Comparison of ENCODE assay signal across 15 cellular contexts in the genomic region with DNA sequence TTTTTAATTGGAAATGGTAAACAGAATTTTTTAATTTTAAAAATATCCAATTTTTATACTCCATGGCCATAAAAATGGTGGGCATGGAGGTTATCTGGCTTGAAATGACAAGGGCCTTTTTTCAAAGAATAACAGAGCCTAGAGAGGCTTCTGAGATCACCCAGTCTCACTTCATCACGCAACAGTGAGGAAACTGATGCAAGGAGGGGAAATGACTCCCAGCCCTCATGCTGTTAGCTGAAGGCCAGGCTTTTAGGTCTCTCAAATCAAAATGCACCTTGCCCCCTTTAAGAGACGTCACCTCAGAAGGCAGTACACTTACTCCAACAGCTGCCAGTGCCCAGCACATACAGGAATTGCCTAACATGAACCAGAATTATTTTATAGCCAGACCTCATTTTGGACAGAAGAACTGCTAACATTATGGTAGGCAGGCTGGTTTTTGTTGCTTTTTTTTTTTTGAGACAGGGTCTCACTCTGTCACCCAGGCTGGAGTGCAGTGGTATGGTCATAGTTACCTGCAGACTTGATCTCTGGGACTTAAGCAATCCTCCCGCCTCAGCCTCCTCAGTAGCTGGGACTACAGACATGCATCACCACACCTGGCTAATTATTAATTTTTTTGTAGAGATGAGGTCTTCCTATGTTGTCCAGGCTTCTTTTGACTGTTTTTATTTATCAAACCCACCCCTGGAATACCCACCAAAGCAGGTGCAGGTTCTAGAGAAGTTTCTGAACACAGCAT. TPM values are rescaled to one million over a fixed set of nuclear protein-coding genes. Genes with fewer than 3 reads are reported as not detected.
A peak's percentile ranks its signal among the peaks of the same experiment; 100 is the strongest.
DNase-seq lines count a peak whose midpoint lies in the region; ATAC-seq and TF ChIP-seq lines count a peak whose summit lies in the region.
"Had no signal": no experiment of that assay in that cellular context is flagged by ENCODE, and none has a peak within 500 bp of the region (broad histone marks: within the 10 kb centered on the region; RNA-seq: fewer than 3 reads in every experiment).

No MANE protein-coding gene starts in this region.

- in situ Hi-C loops in ACHN (cut with HindIII; ENCODE audit: low pct_ligation_motif_present, low pct_unique_long_range_greater_than_20kb, low sequenced_read_pairs), result no loop called here
- in situ Hi-C loops in mammary epithelial cell (cut with MboI; ENCODE audit: low sequenced_read_pairs in 2 of 2), result no loop called here

- H4K20me1 ChIP-seq in mammary epithelial cell (ENCODE audit: insufficient read depth, low read length), result no peaks in the 10 kb centered on the region

- BruUV-seq in mammary epithelial cell (replicated peaks; lab: Mats Ljungman, UMichigan), result no TSS peak

- WGBS in heart right ventricle, 2 donors, result 88 to 97% methylated on average over 3 of the region's 3 CpGs
- WGBS in mammary epithelial cell (ENCODE audit: low coverage, missing lambda C conversion rate), result 88% methylated on average over 3 of the region's 3 CpGs

- H3K27me3 ChIP-seq in heart right ventricle (no peaks in the 10 kb centered on the region), mammary epithelial cell (ENCODE audit: insufficient read depth, low read length) (no peaks in the 10 kb centered on the region)

- CTCF ChIA-PET in mammary epithelial cell (lab: Charles Lee; ENCODE audit: low non-redundant PET), result no interaction called here

- ATAC-seq in heart right ventricle, result no peak
- ATAC-seq in HG03025 (IDR thresholded peaks at IDR 0.05; ENCODE audit: low FRiP score, unreplicated experiment), result no peak

- no peak overlapping the region for H2AFZ ChIP-seq in mammary epithelial cell (ENCODE audit: low read depth, low read length)

- dilution Hi-C loops in mammary epithelial cell (cut with HindIII; ENCODE audit: low sequenced_read_pairs), result no loop called here

- H3K4me2 ChIP-seq in mammary epithelial cell (ENCODE audit: insufficient read depth, low read depth, low read length), result no peak overlapping the region

- peak; percentile 62 for DNase-seq in ACHN
- peak; percentile 92 for DNase-seq in GF-D8 (lab: John Stamatoyannopoulos, UW)
- DNase-seq in SKM-1 treated with dmso at 0.1 percent for 144 hours (lab: John Stamatoyannopoulos, UW; ENCODE audit: unreplicated experiment), result peak; percentile 72
- no peak for DNase-seq in epithelial cell of prostate (ENCODE audit: low read depth, low spot score)
- DNase-seq in foreskin melanocyte, result no peak
- no peak for DNase-seq in heart right ventricle
- no peak for DNase-seq in mammary epithelial cell
- DNase-seq: DMS 273 treated with DMSO at 0.1 percent for 48 hours, naive B cell, NCI-H1417 had no signal

- H3K4me3 ChIP-seq in heart right ventricle (no peak overlapping the region), mammary epithelial cell (replicated peaks in 1 of 3; ENCODE audit: insufficient read depth in 1 of 3, low read depth in 2 of 3, low read length in 3 of 3) (no peak overlapping the region)

- H3K79me2 ChIP-seq in mammary epithelial cell (ENCODE audit: insufficient read depth, low read length), result peaks cover 79% of the 10 kb centered on the region

- H3K36me3 ChIP-seq in heart right ventricle, result peaks cover 0 to 93% (median 2%) of the 10 kb centered on the region in 9 donors
- peaks cover 4% of the 10 kb centered on the region for H3K36me3 ChIP-seq in mammary epithelial cell (ENCODE audit: insufficient read depth, low read length)

- H3K4me1 ChIP-seq in heart right ventricle, result peaks cover 4 to 20% (median 15%) of the 10 kb centered on the region in 9 donors
- no peaks in the 10 kb centered on the region for H3K4me1 ChIP-seq in mammary epithelial cell (ENCODE audit: insufficient read depth, low read length)

- H3K9ac ChIP-seq in mammary epithelial cell (ENCODE audit: insufficient read depth, low read length), result no peak overlapping the region

- H3K27ac ChIP-seq in epithelial cell of prostate (peak overlapping the region; percentile 50), heart right ventricle (no peak overlapping the region), mammary epithelial cell (ENCODE audit: insufficient read depth, low read depth, low read length) (no peak overlapping the region)

- no peak for TF ChIP-seq CTCF in heart right ventricle (IDR thresholded peaks at IDR 0.05)
- no peak for TF ChIP-seq CTCF in mammary epithelial cell (conservative IDR thresholded peaks at IDR 0.05 in 1 of 2, IDR thresholded peaks at IDR 0.05 in 1 of 2; ENCODE audit: extremely low read depth in 1 of 2, insufficient read depth in 1 of 2, low read depth in 1 of 2, low read length in 2 of 2)

- no peaks in the 10 kb centered on the region for H3K9me3 ChIP-seq in heart right ventricle
- H3K9me3 ChIP-seq in mammary epithelial cell (replicated peaks; ENCODE audit: insufficient read depth, low read length), result no peaks in the 10 kb centered on the region

- intact Hi-C loops in heart right ventricle (cut with DNase I), result loop anchor here in 1 of 10 donors (10.0 kb wide), 1 partner anchor 58 kb away; no protein-coding TSS in a partner anchor
- intact Hi-C loops in mammary epithelial cell (cut with micrococcal nuclease), result no loop called here

RNA-seq across cellular contexts. Expression of a gene that starts 9.1 kb away (rescaled TPM):
- total RNA-seq in heart right ventricle (1 to 10 TPM in 9 of 10 donors, under 1 TPM in 1; 0.96 to 8.2 (median 4.1) TPM), mammary epithelial cell (10 to 100 TPM; 23.5 to 30.5 TPM)
- polyA plus RNA-seq in heart right ventricle (1 to 10 TPM; 2.5 to 4.0 TPM), mammary epithelial cell (14.6 TPM)
- 25.0 TPM for polyA minus RNA-seq in mammary epithelial cell

RNA-seq across cellular contexts. Expression of a gene that starts 48.4 kb away (rescaled TPM):
- total RNA-seq in heart right ventricle (10 to 100 TPM; 26.7 to 35.4 (median 29.7) TPM), mammary epithelial cell (10 to 100 TPM; 16.8 to 38.2 TPM)
- polyA plus RNA-seq in heart right ventricle (10 to 100 TPM; 15.9 to 24.0 TPM), mammary epithelial cell (27.4 TPM)
- 29.5 TPM for polyA minus RNA-seq in mammary epithelial cell

RNA-seq across cellular contexts. Expression of a gene that starts 51.9 kb away (rescaled TPM):
- total RNA-seq in heart right ventricle, result not detected
- under 1 TPM in 1 of 2 donors, not detected in 1; 0.13 TPM for polyA plus RNA-seq in heart right ventricle
- total RNA-seq in mammary epithelial cell, result not detected
- polyA plus RNA-seq in mammary epithelial cell, result not detected
- not detected for polyA minus RNA-seq in mammary epithelial cell
- total RNA-seq: activated CD8-positive, alpha-beta memory T cell treated with anti-CD3 and anti-CD28 coated beads for 36 hours; H4; RPMI7951; urinary bladder had no signal
- polyA plus RNA-seq: urinary bladder had no signal

Comparison
In these comparisons a context has a peak if more than half of its experiments do, and no peak if none do; other contexts are left out.
1. DNase-seq: peak in ACHN (single experiment), GF-D8 (single experiment) and SKM-1 treated with dmso at 0.1 percent for 144 hours (single experiment); none in epithelial cell of prostate (single experiment), foreskin melanocyte (single experiment), heart right ventricle (0 of 2) and mammary epithelial cell (single experiment).